In genomic region chr2:64669288-64669687, GRCh38 we compare ENCODE assay signal across 1 cellular context.
TF ChIP-seq lines count a peak whose summit lies in the region.

No MANE protein-coding gene starts in this region.

TF ChIP-seq in H1, 55 proteins besides CTCF, POLR2A, EP300 and RAD21 (continued from another document):
- TF ChIP-seq USF2 (IDR thresholded peaks at IDR 0.05; ENCODE audit: low read length) (no peak), YY1 (IDR thresholded peaks at IDR 0.05; ENCODE audit: low read depth, low read length) (no peak), POLR2AphosphoS5 (IDR thresholded peaks at IDR 0.05; ENCODE audit: low read depth, low read length) (no peak), CHD7 (IDR thresholded peaks at IDR 0.05; ENCODE audit: insufficient replicate concordance, low read length) (no peak), TAF1 (IDR thresholded peaks at IDR 0.05; ENCODE audit: low read depth, low read length) (no peak), BCL11A (IDR thresholded peaks at IDR 0.05; ENCODE audit: low read depth in 2 of 2, low read length in 2 of 2) (no peak), SIX5 (IDR thresholded peaks at IDR 0.05; ENCODE audit: low read depth, low read length) (no peak), CBX8 (IDR thresholded peaks at IDR 0.05; ENCODE audit: borderline replicate concordance, low read depth, low read length) (no peak), JUN (IDR thresholded peaks at IDR 0.05; ENCODE audit: low read depth, low read length) (no peak), CHD2 (IDR thresholded peaks at IDR 0.05; ENCODE audit: low read length) (no peak), EGR1 (IDR thresholded peaks at IDR 0.05; ENCODE audit: borderline replicate concordance, low read depth, low read length) (no peak), SP4 (IDR thresholded peaks at IDR 0.05; ENCODE audit: low read length) (no peak), ASH2L (IDR thresholded peaks at IDR 0.05; ENCODE audit: low read length) (no peak), NANOG (IDR thresholded peaks at IDR 0.05; ENCODE audit: insufficient read depth, low read depth, low read length, poor library complexity, severe bottlenecking) (no peak), PHF8 (conservative IDR thresholded peaks at IDR 0.05; ENCODE audit: low read depth, low read length) (no peak), E2F6 (IDR thresholded peaks at IDR 0.05) (no peak)
